ENCODE assay signal across 22 cellular contexts in the genomic region with DNA sequence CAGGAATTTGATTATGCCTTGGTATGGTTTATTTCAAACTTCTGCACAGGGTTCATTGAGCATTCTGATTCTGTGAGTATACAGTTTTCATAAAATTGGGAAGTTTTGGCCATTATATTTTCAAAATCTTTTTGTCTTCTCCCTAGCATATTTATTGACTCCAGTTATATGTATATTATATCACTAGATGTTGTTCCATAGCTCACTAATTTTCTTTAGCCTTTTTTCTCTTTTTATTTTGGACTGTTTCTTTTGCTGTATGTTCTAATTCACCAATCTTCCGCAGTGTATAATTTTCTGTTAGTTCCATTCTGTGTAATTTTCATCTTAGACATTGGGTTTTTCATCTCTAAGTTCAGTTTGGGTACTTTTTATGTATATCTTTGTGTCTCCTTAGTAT. TPM values are rescaled to one million over a fixed set of nuclear protein-coding genes. Genes with fewer than 3 reads are reported as not detected.
DNase-seq lines count a peak whose midpoint lies in the region; ATAC-seq and TF ChIP-seq lines count a peak whose summit lies in the region.
"Had no signal": no experiment of that assay in that cellular context is flagged by ENCODE, and none has a peak within 500 bp of the region (broad histone marks: within the 10 kb centered on the region; RNA-seq: fewer than 3 reads in every experiment).

No MANE protein-coding gene starts in this region.

- DNase-seq in HFFc6 (no peak), progenitor cell of endocrine pancreas (ENCODE audit: low spot score, unreplicated experiment) (no peak), omental fat pad (ENCODE audit: low spot score) (no peak), kidney tubule cell (ENCODE audit: low spot score) (no peak)
- DNase-seq: 8988T; ACHN; BE2C; C1 segment of cervical spinal cord; CD4-positive, alpha-beta memory T cell; CD4-positive, CD25-positive, alpha-beta regulatory T cell; CD8-positive, alpha-beta memory T cell; COR-L47; DMS 273 treated with DMSO at 0.1 percent for 48 hours; DMS153; DMS53; DMS79; DND-41; EL; GDM1 had no signal

- H3K9me3 Mint-ChIP-seq in HFFc6, result no peaks in the 10 kb centered on the region
- H3K9me3 Mint-ChIP-seq in progenitor cell of endocrine pancreas (ENCODE audit: low read depth), result no peaks in the 10 kb centered on the region
- H3K9me3 Mint-ChIP-seq: CD14-positive monocyte; CD4-positive, alpha-beta memory T cell; CD4-positive, CD25-positive, alpha-beta regulatory T cell; CD8-positive, alpha-beta memory T cell had no signal

- H3K27ac Mint-ChIP-seq in HFFc6 (no peak overlapping the region), progenitor cell of endocrine pancreas (peak overlapping the region; percentile 42)
- H3K27ac Mint-ChIP-seq: CD14-positive monocyte; CD4-positive, CD25-positive, alpha-beta regulatory T cell had no signal

- H3K36me3 Mint-ChIP-seq in HFFc6 (ENCODE audit: low read depth) (0 out of 2 replicates have a peak, but pooled peaks cover 5% of the 10 kb centered on the region), progenitor cell of endocrine pancreas (ENCODE audit: insufficient read depth) (peaks cover 16% of the 10 kb centered on the region)

- ATAC-seq in GM19467 (IDR thresholded peaks at IDR 0.05; ENCODE audit: unreplicated experiment) (no peak), omental fat pad (ENCODE audit: low FRiP score) (no peak)
- ATAC-seq: GM12878 had no signal

- H3K27me3 Mint-ChIP-seq in HFFc6 (ENCODE audit: insufficient read depth) (no peaks in the 10 kb centered on the region), progenitor cell of endocrine pancreas (no peaks in the 10 kb centered on the region)
- H3K27me3 Mint-ChIP-seq: CD4-positive, alpha-beta memory T cell; CD4-positive, CD25-positive, alpha-beta regulatory T cell; CD8-positive, alpha-beta memory T cell had no signal

- peak; percentile 21; the same call in 1 of the 2 replicates for TF ChIP-seq CTCF in HFFc6 (IDR thresholded peaks at IDR 0.05)
- TF ChIP-seq CTCF in progenitor cell of endocrine pancreas (IDR thresholded peaks at IDR 0.05; ENCODE audit: unreplicated experiment), result no peak
- no peak for TF ChIP-seq CTCF in omental fat pad (IDR thresholded peaks at IDR 0.05)

- H3K4me3 Mint-ChIP-seq in HFFc6 (no peak overlapping the region), progenitor cell of endocrine pancreas (ENCODE audit: low read depth) (no peak overlapping the region)
- H3K4me3 Mint-ChIP-seq: CD14-positive monocyte; CD4-positive, alpha-beta memory T cell; CD4-positive, CD25-positive, alpha-beta regulatory T cell; CD8-positive, alpha-beta memory T cell had no signal

- H3K4me1 Mint-ChIP-seq in HFFc6 (ENCODE audit: low read depth) (no peaks in the 10 kb centered on the region; the same call in 1 of the 2 replicates), progenitor cell of endocrine pancreas (ENCODE audit: low read depth) (peaks cover 1% of the 10 kb centered on the region)

RNA-seq across cellular contexts. Expression of gene ZMYM4, which starts 31.9 kb away (rescaled TPM):
- 10 to 100 TPM; 49.8 to 58.0 (median 52.5) TPM for total RNA-seq in HFFc6 (2021; fragmentation: NEBNext Ultra II Directional; extraction: Animal tissue kit (Norgen Biotek cat#: 25700))
- total RNA-seq in progenitor cell of endocrine pancreas (95.8 and 103 TPM in 2 replicates), omental fat pad (10 to 100 TPM; 31.7 to 38.3 (median 33.9) TPM)
